In genomic region chr20:61806314-61806713, GRCh38 we compare ENCODE assay signal across 19 cellular contexts.
DNase-seq lines count a peak whose midpoint lies in the region; ATAC-seq and TF ChIP-seq lines count a peak whose summit lies in the region.
"Had no signal": no experiment of that assay in that cellular context is flagged by ENCODE, and none has a peak within 500 bp of the region (broad histone marks: within the 10 kb centered on the region; RNA-seq: fewer than 3 reads in every experiment).

No MANE protein-coding gene starts in this region.

- no peak overlapping the region for H3K27ac Mint-ChIP-seq in glutamatergic neuron (ENCODE audit: unreplicated experiment)
- H3K27ac Mint-ChIP-seq: CD8-positive, alpha-beta T cell had no signal

- DNase-seq in Right ventricle myocardium superior (peak; percentile 14), heart right ventricle (no peak), glutamatergic neuron (peak; percentile 19), foreskin melanocyte (no peak), transverse colon (no peak)
- DNase-seq: ACHN; C1 segment of cervical spinal cord; CD8-positive, alpha-beta T cell; GOT3; Kasumi-1; NCI-H1694; NCI-H2081; NCI-H2171; NCI-H524 treated with DMSO at 0.1 percent for 48 hours had no signal

- no peaks in the 10 kb centered on the region for H3K36me3 Mint-ChIP-seq in glutamatergic neuron (ENCODE audit: unreplicated experiment)
- H3K36me3 Mint-ChIP-seq: CD8-positive, alpha-beta T cell had no signal

- H3K9me3 Mint-ChIP-seq in glutamatergic neuron (ENCODE audit: unreplicated experiment), result peaks cover 4% of the 10 kb centered on the region
- H3K9me3 Mint-ChIP-seq: CD8-positive, alpha-beta T cell had no signal

- in situ Hi-C loops in transverse colon (cut with MboI; ENCODE audit: low pct_ligation_motif_present in 1 of 4, low pct_unique_long_range_greater_than_20kb in 1 of 4, low sequenced_read_pairs in 3 of 4), result no loop called here

- H3K4me1 ChIP-seq in heart right ventricle, result peaks cover 0 to 4% (median 0%) of the 10 kb centered on the region in 9 donors
- H3K4me1 ChIP-seq in transverse colon, result no peaks in the 10 kb centered on the region

- H3K27me3 Mint-ChIP-seq in glutamatergic neuron (ENCODE audit: unreplicated experiment), result peaks cover 9% of the 10 kb centered on the region

- TF ChIP-seq RAD21 in neural cell (conservative IDR thresholded peaks at IDR 0.05), result no peak

- no peak for TF ChIP-seq EP300 in neural cell (conservative IDR thresholded peaks at IDR 0.05; ENCODE audit: poor library complexity, severe bottlenecking)
- TF ChIP-seq EP300 in transverse colon (IDR thresholded peaks at IDR 0.05; ENCODE audit: low read depth), result no peak

- no peaks in the 10 kb centered on the region for H3F3A ChIP-seq in neural cell (ENCODE audit: insufficient read depth, low read length, poor library complexity, severe bottlenecking)

- no peak overlapping the region for H3K4me3 ChIP-seq in heart right ventricle
- H3K4me3 ChIP-seq in neural cell (ENCODE audit: low read length), result peak overlapping the region; percentile 7
- H3K4me3 ChIP-seq in transverse colon, result no peak overlapping the region

- H3K9me2 ChIP-seq in neural cell (ENCODE audit: insufficient read depth, low read length), result no peaks in the 10 kb centered on the region

- no peak overlapping the region for H3K4me3 Mint-ChIP-seq in glutamatergic neuron (ENCODE audit: unreplicated experiment)
- H3K4me3 Mint-ChIP-seq: CD8-positive, alpha-beta T cell had no signal

- H3K4me1 Mint-ChIP-seq in glutamatergic neuron (ENCODE audit: low read depth, unreplicated experiment), result peaks cover 20% of the 10 kb centered on the region

- no peak overlapping the region for H3K9ac ChIP-seq in neural cell (ENCODE audit: low read length)

- H3K4me2 ChIP-seq in neural cell (ENCODE audit: low read length), result no peak overlapping the region

- H3K27ac ChIP-seq in heart right ventricle (no peak overlapping the region), neural cell (ENCODE audit: low read length) (no peak overlapping the region), transverse colon (no peak overlapping the region)
- H3K27ac ChIP-seq: 22Rv1 had no signal

- H3K27me3 ChIP-seq in heart right ventricle (peaks cover 0 to 85% (median 59%) of the 10 kb centered on the region in 7 donors), neural cell (ENCODE audit: insufficient read depth, low read depth, low read length) (no peaks in the 10 kb centered on the region), transverse colon (peaks cover 12% of the 10 kb centered on the region)

- H4K20me1 ChIP-seq in neural cell (ENCODE audit: insufficient read depth), result no peaks in the 10 kb centered on the region

- no peaks in the 10 kb centered on the region for H3K36me3 ChIP-seq in heart right ventricle
- no peaks in the 10 kb centered on the region for H3K36me3 ChIP-seq in neural cell (ENCODE audit: insufficient read depth, low read length)
- H3K36me3 ChIP-seq in transverse colon, result no peaks in the 10 kb centered on the region

- TF ChIP-seq POLR2A in transverse colon (IDR thresholded peaks at IDR 0.05), result no peak

- TF ChIP-seq CTCF in heart right ventricle (IDR thresholded peaks at IDR 0.05), result no peak
- no peak for TF ChIP-seq CTCF in glutamatergic neuron (IDR thresholded peaks at IDR 0.05; ENCODE audit: partially characterized antibody, unreplicated experiment)
- no peak for TF ChIP-seq CTCF in neural cell (IDR thresholded peaks at IDR 0.05; ENCODE audit: poor library complexity, severe bottlenecking)
- no peak for TF ChIP-seq CTCF in transverse colon (IDR thresholded peaks at IDR 0.05)

- WGBS in heart right ventricle, 2 donors, result 89 to 90% methylated on average over 16 of the region's 16 CpGs
- 88 to 100% methylated on average over 1 to 14 of the region's 16 CpGs for WGBS in transverse colon (ENCODE audit: low coverage in 1 of 2), 2 donors

- no peaks in the 10 kb centered on the region for H3K9me3 ChIP-seq in heart right ventricle
- H3K9me3 ChIP-seq in neural cell (ENCODE audit: low read length), result no peaks in the 10 kb centered on the region
- H3K9me3 ChIP-seq in transverse colon, result no peaks in the 10 kb centered on the region

- no peak overlapping the region for H2AFZ ChIP-seq in neural cell (ENCODE audit: low read depth, low read length)

- H3K79me2 ChIP-seq in neural cell (replicated peaks; ENCODE audit: insufficient read depth, low read length), result no peaks in the 10 kb centered on the region

- no peak for ATAC-seq in Right ventricle myocardium superior (ENCODE audit: poor library complexity)
- no peak for ATAC-seq in heart right ventricle
- ATAC-seq in GM21423 (IDR thresholded peaks at IDR 0.05; ENCODE audit: unreplicated experiment), result no peak
- ATAC-seq in esophagus mucosa, result no peak
- ATAC-seq: CD8-positive, alpha-beta T cell; Right ventricle myocardium inferior had no signal

- intact Hi-C loops in Right ventricle myocardium superior (cut with DNase I), result no loop called here
- intact Hi-C loops in heart right ventricle (cut with DNase I), result no loop called here
- intact Hi-C loops in transverse colon (cut with DNase I; ENCODE audit: low total_unique reads), result no loop called here

TF ChIP-seq in neural cell, 6 proteins besides CTCF, POLR2A, EP300 and RAD21:
- TF ChIP-seq TAF1 (IDR thresholded peaks at IDR 0.05; ENCODE audit: low read depth) (no peak), MXI1 (conservative IDR thresholded peaks at IDR 0.05; ENCODE audit: poor library complexity, severe bottlenecking) (no peak), SMC3 (conservative IDR thresholded peaks at IDR 0.05; ENCODE audit: poor library complexity) (no peak), EZH2 (IDR thresholded peaks at IDR 0.05; ENCODE audit: borderline replicate concordance, insufficient read depth, low read length, poor library complexity, severe bottlenecking) (no peak), REST (IDR thresholded peaks at IDR 0.05; ENCODE audit: borderline replicate concordance) (no peak), POLR2AphosphoS5 (IDR thresholded peaks at IDR 0.05) (no peak)

Comparison
In these comparisons a context has a peak if more than half of its experiments do, and no peak if none do; other contexts are left out.
1. DNase-seq: peak in Right ventricle myocardium superior (single experiment) and glutamatergic neuron (single experiment); none in heart right ventricle (0 of 2), foreskin melanocyte (single experiment) and transverse colon (single experiment).